ENCODE assay signal across 17 cellular contexts in genomic region chr11:83166193-83166866, GRCh38. TPM values are rescaled to one million over a fixed set of nuclear protein-coding genes. Genes with fewer than 3 reads are reported as not detected.
A peak's percentile ranks its signal among the peaks of the same experiment; 100 is the strongest.
DNase-seq lines count a peak whose midpoint lies in the region; ATAC-seq, FAIRE-seq and TF ChIP-seq lines count a peak whose summit lies in the region.
"Had no signal": no experiment of that assay in that cellular context is flagged by ENCODE, and none has a peak within 500 bp of the region (broad histone marks: within the 10 kb centered on the region; RNA-seq: fewer than 3 reads in every experiment).

No MANE protein-coding gene starts in this region.

- H3K4me1 Mint-ChIP-seq in activated naive CD8-positive, alpha-beta T cell (ENCODE audit: low read depth): peaks cover 91% of the 10 kb centered on the region
- peaks cover 69% of the 10 kb centered on the region for H3K4me1 Mint-ChIP-seq in activated naive CD8-positive, alpha-beta T cell treated with anti-CD3 and anti-CD28 coated beads for 36 hours
- peaks cover 43% of the 10 kb centered on the region for H3K4me1 Mint-ChIP-seq in activated T-helper 17 cell treated with anti-CD3 and anti-CD28 coated beads, Interleukin-2, amount 50 U/mL, for 72 hours

- no peaks in the 10 kb centered on the region for H3K27me3 Mint-ChIP-seq in activated naive CD8-positive, alpha-beta T cell
- no peaks in the 10 kb centered on the region for H3K27me3 Mint-ChIP-seq in activated naive CD8-positive, alpha-beta T cell treated with anti-CD3 and anti-CD28 coated beads for 36 hours
- H3K27me3 Mint-ChIP-seq in activated T-helper 17 cell treated with anti-CD3 and anti-CD28 coated beads, Interleukin-2, amount 50 U/mL, for 72 hours: no peaks in the 10 kb centered on the region
- H3K27me3 Mint-ChIP-seq: dendritic cell treated with granulocyte-macrophage colony-stimulating factor and Interleukin-4, amounts not matched to agents 40 ng/mL and 50 ng/mL, for 4 days had no signal

- H3K27ac ChIP-seq in small intestine (ENCODE audit: low read depth in 1 of 2, low read length in 1 of 2): no peak overlapping the region
- H3K27ac ChIP-seq: gastroesophageal sphincter had no signal

- H3K36me3 ChIP-seq in small intestine (ENCODE audit: control insufficient read depth in 2 of 2, insufficient read depth in 2 of 2, low read length in 2 of 2): peaks cover 22 to 29% of the 10 kb centered on the region in 2 donors

- 96 to 98% (median 97%) methylated on average over 11 of the region's 11 CpGs for WGBS in small intestine, 3 donors

- no peaks in the 10 kb centered on the region for H3K27me3 ChIP-seq in small intestine (ENCODE audit: control insufficient read depth in 2 of 2, insufficient read depth in 2 of 2, low read length in 2 of 2)
- H3K27me3 ChIP-seq: gastroesophageal sphincter had no signal

- peak overlapping the region; percentile 51 for H3K27ac Mint-ChIP-seq in activated naive CD8-positive, alpha-beta T cell
- H3K27ac Mint-ChIP-seq in activated naive CD8-positive, alpha-beta T cell treated with anti-CD3 and anti-CD28 coated beads for 36 hours: no peak overlapping the region
- H3K27ac Mint-ChIP-seq in activated T-helper 17 cell treated with anti-CD3 and anti-CD28 coated beads, Interleukin-2, amount 50 U/mL, for 72 hours: peak overlapping the region; percentile 5
- H3K27ac Mint-ChIP-seq: dendritic cell treated with granulocyte-macrophage colony-stimulating factor and Interleukin-4, amounts not matched to agents 40 ng/mL and 50 ng/mL, for 4 days had no signal

- no peaks in the 10 kb centered on the region for H3K9me3 Mint-ChIP-seq in activated naive CD8-positive, alpha-beta T cell (ENCODE audit: low read depth)
- no peaks in the 10 kb centered on the region for H3K9me3 Mint-ChIP-seq in activated naive CD8-positive, alpha-beta T cell treated with anti-CD3 and anti-CD28 coated beads for 36 hours
- H3K9me3 Mint-ChIP-seq in activated T-helper 17 cell treated with anti-CD3 and anti-CD28 coated beads, Interleukin-2, amount 50 U/mL, for 72 hours: no peaks in the 10 kb centered on the region
- H3K9me3 Mint-ChIP-seq: dendritic cell treated with granulocyte-macrophage colony-stimulating factor and Interleukin-4, amounts not matched to agents 40 ng/mL and 50 ng/mL, for 4 days had no signal

- peaks cover 34% of the 10 kb centered on the region for H3K36me3 Mint-ChIP-seq in activated naive CD8-positive, alpha-beta T cell
- peaks cover 73% of the 10 kb centered on the region for H3K36me3 Mint-ChIP-seq in activated naive CD8-positive, alpha-beta T cell treated with anti-CD3 and anti-CD28 coated beads for 36 hours
- peaks cover 99% of the 10 kb centered on the region for H3K36me3 Mint-ChIP-seq in activated T-helper 17 cell treated with anti-CD3 and anti-CD28 coated beads, Interleukin-2, amount 50 U/mL, for 72 hours (ENCODE audit: low read depth)

- H3K4me3 Mint-ChIP-seq in activated naive CD8-positive, alpha-beta T cell: peak overlapping the region; percentile 15
- H3K4me3 Mint-ChIP-seq in activated naive CD8-positive, alpha-beta T cell treated with anti-CD3 and anti-CD28 coated beads for 36 hours: no peak overlapping the region
- no peak overlapping the region for H3K4me3 Mint-ChIP-seq in activated T-helper 17 cell treated with anti-CD3 and anti-CD28 coated beads, Interleukin-2, amount 50 U/mL, for 72 hours
- H3K4me3 Mint-ChIP-seq: dendritic cell treated with granulocyte-macrophage colony-stimulating factor and Interleukin-4, amounts not matched to agents 40 ng/mL and 50 ng/mL, for 4 days had no signal

- no peak for DNase-seq in activated naive CD8-positive, alpha-beta T cell treated with anti-CD3 and anti-CD28 coated beads for 36 hours
- no peak for DNase-seq in GM12892 (ENCODE audit: insufficient read length)
- DNase-seq in small intestine: no peak
- DNase-seq in AG08395 (ENCODE audit: low spot score): no peak
- DNase-seq: activated gamma-delta T cell treated with Interleukin-2 at 50 U/mL for 16 hours, DMS53, Kasumi-1, NCI-H2171, NCI-H748 treated with DMSO at 0.1 percent for 48 hours had no signal

- ATAC-seq in activated T-helper 17 cell treated with anti-CD3 and anti-CD28 coated beads, Interleukin-2, amount 50 U/mL, for 72 hours (replicated peaks): no peak
- ATAC-seq in HG02571 (IDR thresholded peaks at IDR 0.05; ENCODE audit: unreplicated experiment) (no peak), HG03521 (IDR thresholded peaks at IDR 0.05; ENCODE audit: unreplicated experiment) (no peak)
- ATAC-seq: gastroesophageal sphincter, left lobe of liver, sciatic nerve had no signal

- no peak for TF ChIP-seq POLR2A in GM12892 (IDR thresholded peaks at IDR 0.05; ENCODE audit: low read depth, low read length)

- H3K4me3 ChIP-seq in small intestine (ENCODE audit: low read depth in 1 of 2, low read length in 2 of 2): no peak overlapping the region
- H3K4me3 ChIP-seq: gastroesophageal sphincter had no signal

- FAIRE-seq in GM12892 (lab: Jason Lieb, UNC) (peak; percentile 81), small intestine (lab: Jason Lieb, UNC) (peak; percentile 55)

- H3K4me1 ChIP-seq in small intestine (ENCODE audit: control insufficient read depth in 2 of 2, insufficient read depth in 1 of 2, low read depth in 1 of 2, low read length in 1 of 2): peaks cover 8 to 10% of the 10 kb centered on the region in 2 donors

- no peaks in the 10 kb centered on the region for H3K9me3 ChIP-seq in small intestine (ENCODE audit: control insufficient read depth, low read depth)
- H3K9me3 ChIP-seq: gastroesophageal sphincter had no signal

RNA-seq across cellular contexts. Expression of gene PCF11, which starts 9.4 kb away (rescaled TPM):
- 10 to 100 TPM; 49.3 to 51.9 TPM for total RNA-seq in activated naive CD8-positive, alpha-beta T cell treated with anti-CD3 and anti-CD28 coated beads for 36 hours
- polyA plus RNA-seq in GM12892 (2012; ENCODE audit: missing spikeins): 42.9 TPM
- total RNA-seq in activated T-helper 17 cell treated with anti-CD3 and anti-CD28 coated beads, Interleukin-2, amount 50 U/mL, for 72 hours: 10 to 100 TPM; 50.1 to 84.8 TPM
- 10 to 100 TPM; 13.8 to 23.0 (median 19.2) TPM for polyA plus RNA-seq in small intestine

RNA-seq across cellular contexts. Expression of gene ANKRD42, which starts 27.2 kb away (rescaled TPM):
- total RNA-seq in activated naive CD8-positive, alpha-beta T cell treated with anti-CD3 and anti-CD28 coated beads for 36 hours: 1 to 10 TPM; 7.4 to 7.5 TPM
- polyA plus RNA-seq in GM12892 (2012; ENCODE audit: missing spikeins): 2.5 TPM
- 1 to 10 TPM; 2.2 to 2.3 TPM for total RNA-seq in activated T-helper 17 cell treated with anti-CD3 and anti-CD28 coated beads, Interleukin-2, amount 50 U/mL, for 72 hours
- 1 to 10 TPM; 4.3 to 5.4 (median 5.1) TPM for polyA plus RNA-seq in small intestine
